ENCODE assay signal across 24 cellular contexts in the genomic region with DNA sequence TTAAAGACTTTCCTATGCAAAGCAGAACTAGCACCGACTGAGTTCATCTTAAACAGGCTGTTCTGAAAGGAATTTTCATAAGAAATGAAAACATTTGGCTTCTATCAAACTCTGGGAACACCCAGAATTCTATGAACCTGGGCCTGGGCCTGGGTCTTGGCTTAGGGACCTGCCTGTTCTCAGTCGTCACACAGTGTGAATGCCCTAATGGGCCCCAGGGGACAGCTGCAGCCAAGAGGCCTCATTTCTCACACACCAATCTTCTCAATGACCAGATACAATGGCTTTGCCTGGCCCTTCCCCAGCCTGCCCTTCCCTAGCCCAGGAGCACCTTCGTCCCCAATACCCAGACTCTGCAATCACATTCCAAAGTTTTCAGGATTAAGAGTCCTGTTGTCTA.
DNase-seq lines count a peak whose midpoint lies in the region; ATAC-seq, FAIRE-seq and TF ChIP-seq lines count a peak whose summit lies in the region.
"Had no signal": no experiment of that assay in that cellular context is flagged by ENCODE, and none has a peak within 500 bp of the region (broad histone marks: within the 10 kb centered on the region; RNA-seq: fewer than 3 reads in every experiment).

No MANE protein-coding gene starts in this region.

- TF ChIP-seq RAD21 in GM12878 (IDR thresholded peaks at IDR 0.05; ENCODE audit: insufficient read depth, low read depth, low read length) = no peak

- SMC1A ChIA-PET in GM12878 (lab: Charles Lee; ENCODE audit: uncharacterized antibody, unreplicated experiment) = interaction anchor here (1.3 kb wide), 1 partner anchor 23 kb away, joined by 3 read pairs; no protein-coding TSS in a partner anchor

- 0% methylated on average over 3 of the region's 3 CpGs for whole genome bisulfite sequencing in GM12878 (ENCODE audit: insufficient coverage, insufficient replicate concordance, low lambda C conversion rate, missing lambda C conversion rate)
- 41% methylated on average over 3 of the region's 3 CpGs for WGBS in right cardiac atrium

- no peaks in the 10 kb centered on the region for H4K20me1 ChIP-seq in GM12878 (ENCODE audit: control insufficient read depth, insufficient read depth)

- in situ Hi-C loops in GM12878 (cut with MboI) = no loop called here

- BruUV-seq in GM12878 (replicated peaks; lab: Mats Ljungman, UMichigan) = no TSS peak

- H3K9ac ChIP-seq in GM12878 (ENCODE audit: control insufficient read depth, insufficient read depth, low read length) = no peak overlapping the region
- no peak overlapping the region for H3K9ac ChIP-seq in subcutaneous abdominal adipose tissue (ENCODE audit: low read length in 5 of 5)
- H3K9ac ChIP-seq: GM23248, SK-N-SH had no signal

- H3K4me2 ChIP-seq in GM12878 (ENCODE audit: control insufficient read depth, insufficient read depth) = no peak overlapping the region
- H3K4me2 ChIP-seq: SK-N-SH had no signal

- RAD21 ChIA-PET in GM12878 (lab: Charles Lee; ENCODE audit: unreplicated experiment) = no interaction called here

- TF ChIP-seq EP300 in GM12878 (IDR thresholded peaks at IDR 0.05; ENCODE audit: borderline replicate concordance in 1 of 2, control insufficient read depth in 1 of 2, low read depth in 2 of 2, low read length in 2 of 2) = no peak

- peak; percentile 4 for DNase-seq in NB4 (ENCODE audit: low read depth)
- no peak for DNase-seq in GM12878 (ENCODE audit: low read depth, low spot score)
- DNase-seq in right cardiac atrium = peak; percentile 42 to 49 (median 48)
- no peak for DNase-seq in effector CD4-positive, alpha-beta T cell
- DNase-seq in NCI-H226 = no peak
- DNase-seq: ACHN, AML-193, DMS79 treated with DMSO at 0.1 percent for 48 hours, GM23248, IMR-90, NCI-H1436 treated with DMSO at 0.1 percent for 48 hours, NCI-H2029 treated with DMSO at 0.1 percent for 48 hours, NCI-H2171 treated with DMSO at 0.1 percent for 48 hours, NCI-H446 treated with DMSO at 0.1 percent for 48 hours, SHP77 treated with DMSO at 0.1 percent for 48 hours, SK-N-SH had no signal

- TF ChIP-seq POLR2A in NB4 (IDR thresholded peaks at IDR 0.05; ENCODE audit: extremely low read depth, insufficient read length) (no peak), GM12878 (IDR thresholded peaks at IDR 0.05; ENCODE audit: low read depth, low read length) (no peak)

- H3K79me2 ChIP-seq in GM12878 (ENCODE audit: control insufficient read depth, insufficient read depth, low read length) = no peaks in the 10 kb centered on the region

- TF ChIP-seq CTCF in NB4 (IDR thresholded peaks at IDR 0.05; ENCODE audit: low read depth, low read length) (no peak), GM12878 (IDR thresholded peaks at IDR 0.05 in 2 of 3, conservative IDR thresholded peaks at IDR 0.05 in 1 of 3; ENCODE audit: control insufficient read depth in 2 of 3, extremely low read depth in 1 of 3, insufficient read depth in 1 of 3, low read depth in 3 of 3, low read length in 3 of 3) (no peak)

- H3K36me3 ChIP-seq in GM12878 (ENCODE audit: control insufficient read depth in 2 of 2, insufficient read depth in 2 of 2, low read length in 1 of 2) (no peaks in the 10 kb centered on the region), subcutaneous abdominal adipose tissue (ENCODE audit: control insufficient read depth in 5 of 5, insufficient read depth in 5 of 5, low read length in 5 of 5) (no peaks in the 10 kb centered on the region)
- H3K36me3 ChIP-seq: HAP-1 had no signal

- no peak overlapping the region for H3K27ac ChIP-seq in GM12878 (ENCODE audit: control insufficient read depth, insufficient read depth)
- no peak overlapping the region for H3K27ac ChIP-seq in right cardiac atrium (ENCODE audit: low read length)
- peak overlapping the region; percentile 86 for H3K27ac ChIP-seq in subcutaneous abdominal adipose tissue (ENCODE audit: low read depth, low read length)
- H3K27ac ChIP-seq: C4-2B, GM23248 had no signal

- H2AFZ ChIP-seq in GM12878 (ENCODE audit: control insufficient read depth, low read depth, low read length) = no peak overlapping the region
- H2AFZ ChIP-seq: GM23248 had no signal

- ATAC-seq in GM12878 = no peak
- ATAC-seq in right cardiac atrium = peak in 1 of 2 donors; percentile 66
- no peak for ATAC-seq in HG02610 (IDR thresholded peaks at IDR 0.05; ENCODE audit: unreplicated experiment)

- no peak for FAIRE-seq in GM12878 (lab: Jason Lieb, UNC)
- FAIRE-seq: G401.6, GM19239, HTR-8/SVneo, RCC 7860 had no signal

- H3K27me3 ChIP-seq in GM12878 (replicated peaks in 1 of 2; ENCODE audit: control insufficient read depth in 2 of 2, insufficient read depth in 2 of 2, low read length in 1 of 2) = no peaks in the 10 kb centered on the region; a peak in 1 of 4 replicates
- no peaks in the 10 kb centered on the region for H3K27me3 ChIP-seq in right cardiac atrium (ENCODE audit: control insufficient read depth, insufficient read depth)
- H3K27me3 ChIP-seq in subcutaneous abdominal adipose tissue (ENCODE audit: control insufficient read depth in 5 of 5, insufficient read depth in 4 of 5, low read length in 5 of 5) = no peaks in the 10 kb centered on the region

- H3K4me3 ChIP-seq in NB4 (ENCODE audit: low read depth, low read length) = no peak overlapping the region
- H3K4me3 ChIP-seq in GM12878 = no peak overlapping the region
- H3K4me3 ChIP-seq in right cardiac atrium (ENCODE audit: low read length) = no peak overlapping the region
- H3K4me3 ChIP-seq in subcutaneous abdominal adipose tissue (ENCODE audit: low read depth in 1 of 5, low read length in 5 of 5) = no peak overlapping the region
- H3K4me3 ChIP-seq: GM23248, HAP-1 had no signal

- H3K4me1 ChIP-seq in GM12878 (ENCODE audit: control insufficient read depth, insufficient read depth, low read length) = peaks cover 3% of the 10 kb centered on the region
- H3K4me1 ChIP-seq in right cardiac atrium (ENCODE audit: control insufficient read depth, insufficient read depth, low read length) = peaks cover 2% of the 10 kb centered on the region
- H3K4me1 ChIP-seq in subcutaneous abdominal adipose tissue (ENCODE audit: control insufficient read depth in 5 of 5, insufficient read depth in 5 of 5, low read length in 5 of 5) = peaks cover 3 to 40% (median 28%) of the 10 kb centered on the region in 5 donors
- H3K4me1 ChIP-seq: HAP-1 had no signal

- POLR2A ChIA-PET in GM12878 (lab: Charles Lee) = no interaction called here

- intact Hi-C loops in GM12878 (cut with micrococcal nuclease; ENCODE audit: unreplicated experiment) = no loop called here
- intact Hi-C loops in right cardiac atrium (cut with DNase I) = loop anchor here in 1 of 4 donors (10.0 kb wide), 1 partner anchor 58 kb away; no protein-coding TSS in a partner anchor

- H3K9me3 ChIP-seq in GM12878 (replicated peaks; ENCODE audit: control insufficient read depth, insufficient read depth, low read length) = no peaks in the 10 kb centered on the region; the same call in 2 of the 3 replicates
- no peaks in the 10 kb centered on the region for H3K9me3 ChIP-seq in right cardiac atrium (ENCODE audit: control insufficient read depth, low read length)
- H3K9me3 ChIP-seq in subcutaneous abdominal adipose tissue (ENCODE audit: control insufficient read depth in 5 of 5, low read length in 5 of 5) = no peaks in the 10 kb centered on the region
- H3K9me3 ChIP-seq: HAP-1, SK-N-SH had no signal

- CTCF ChIA-PET in GM12878 (lab: Yijun Ruan, JAX) = no interaction called here

TF ChIP-seq in GM12878, 131 proteins besides CTCF, POLR2A, EP300 and RAD21:
- TF ChIP-seq CHD4 (IDR thresholded peaks at IDR 0.05) (no peak), BHLHE40 (IDR thresholded peaks at IDR 0.05; ENCODE audit: borderline replicate concordance in 1 of 2, low read depth in 2 of 2, low read length in 1 of 2) (no peak), SIX5 (IDR thresholded peaks at IDR 0.05; ENCODE audit: low read depth, low read length, severe bottlenecking) (no peak), MEF2B (IDR thresholded peaks at IDR 0.05; ENCODE audit: partially characterized antibody, poor library complexity, severe bottlenecking) (peak; percentile 77)
- TF ChIP-seq, protein P1, sequence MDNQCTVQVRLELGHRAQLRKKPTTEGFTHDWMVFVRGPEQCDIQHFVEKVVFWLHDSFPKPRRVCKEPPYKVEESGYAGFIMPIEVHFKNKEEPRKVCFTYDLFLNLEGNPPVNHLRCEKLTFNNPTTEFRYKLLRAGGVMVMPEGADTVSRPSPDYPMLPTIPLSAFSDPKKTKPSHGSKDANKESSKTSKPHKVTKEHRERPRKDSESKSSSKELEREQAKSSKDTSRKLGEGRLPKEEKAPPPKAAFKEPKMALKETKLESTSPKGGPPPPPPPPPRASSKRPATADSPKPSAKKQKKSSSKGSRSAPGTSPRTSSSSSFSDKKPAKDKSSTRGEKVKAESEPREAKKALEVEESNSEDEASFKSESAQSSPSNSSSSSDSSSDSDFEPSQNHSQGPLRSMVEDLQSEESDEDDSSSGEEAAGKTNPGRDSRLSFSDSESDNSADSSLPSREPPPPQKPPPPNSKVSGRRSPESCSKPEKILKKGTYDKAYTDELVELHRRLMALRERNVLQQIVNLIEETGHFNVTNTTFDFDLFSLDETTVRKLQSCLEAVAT (IDR thresholded peaks at IDR 0.05) = no peak

Comparison
In these comparisons a context has a peak if more than half of its experiments do, and no peak if none do; other contexts are left out.
1. DNase-seq: peak in NB4 (single experiment) and right cardiac atrium (3 of 3); none in GM12878 (single experiment), effector CD4-positive, alpha-beta T cell (single experiment) and NCI-H226 (single experiment).